Comparison of ENCODE assay signal across 14 cellular contexts in genomic region chr1:51504806-51505525, GRCh38. TPM values are rescaled to one million over a fixed set of nuclear protein-coding genes. Genes with fewer than 3 reads are reported as not detected.
A peak's percentile ranks its signal among the peaks of the same experiment; 100 is the strongest.
DNase-seq lines count a peak whose midpoint lies in the region; ATAC-seq and TF ChIP-seq lines count a peak whose summit lies in the region.
"Had no signal": no experiment of that assay in that cellular context is flagged by ENCODE, and none has a peak within 500 bp of the region (broad histone marks: within the 10 kb centered on the region; RNA-seq: fewer than 3 reads in every experiment).

No MANE protein-coding gene starts in this region.

- no peak overlapping the region for H3K27ac ChIP-seq in CD8-positive, alpha-beta memory T cell (ENCODE audit: low read depth, low read length)
- no peak overlapping the region for H3K27ac ChIP-seq in ovary

- H3K27me3 ChIP-seq in CD8-positive, alpha-beta memory T cell (ENCODE audit: insufficient read depth, low read length, poor library complexity, severe bottlenecking) = no peaks in the 10 kb centered on the region
- no peaks in the 10 kb centered on the region for H3K27me3 ChIP-seq in ovary

- H3K27ac Mint-ChIP-seq in CD8-positive, alpha-beta memory T cell = peak overlapping the region in 5 of 8 donors; percentile 1 to 85 (median 46)
- peak overlapping the region; percentile 87 for H3K27ac Mint-ChIP-seq in activated T-cell treated with anti-CD3 and anti-CD28 coated beads, Interleukin-2, amount 50 U/mL, for 72 hours
- H3K27ac Mint-ChIP-seq: activated naive CD8-positive, alpha-beta T cell treated with anti-CD3 and anti-CD28 coated beads, Interleukin-2, amount 10 ng/mL, durations not matched to agents 7 days and 5 days had no signal

- TF ChIP-seq CTCF in GM13977 (IDR thresholded peaks at IDR 0.05; ENCODE audit: extremely low read depth, insufficient read depth, missing control alignments) = no peak
- no peak for TF ChIP-seq CTCF in ovary (IDR thresholded peaks at IDR 0.05)

- no peak for TF ChIP-seq POLR2A in ovary (IDR thresholded peaks at IDR 0.05)

- POLR2A ChIA-PET in CD8-positive, alpha-beta memory T cell (lab: Charles Lee) = no interaction called here

- intact Hi-C loops in ovary (cut with DNase I) = no loop called here

- H3K4me1 ChIP-seq in CD8-positive, alpha-beta memory T cell (ENCODE audit: insufficient read depth, low read length) = peaks cover 18% of the 10 kb centered on the region
- peaks cover 3% of the 10 kb centered on the region for H3K4me1 ChIP-seq in ovary (ENCODE audit: insufficient read depth)

- H3K36me3 Mint-ChIP-seq in CD8-positive, alpha-beta memory T cell = peaks cover under 1 to 32% (median 2%) of the 10 kb centered on the region in 3 donors
- H3K36me3 Mint-ChIP-seq in activated T-cell treated with anti-CD3 and anti-CD28 coated beads, Interleukin-2, amount 50 U/mL, for 72 hours (ENCODE audit: insufficient read depth in 2 of 2) = peaks cover 5 to 7% of the 10 kb centered on the region in 2 donors

- CTCF ChIA-PET in CD8-positive, alpha-beta memory T cell (lab: Charles Lee) = interaction anchor here (1.3 kb wide), 1 partner anchor 10 kb away, joined by 6 read pairs; no protein-coding TSS in a partner anchor

- no peak for DNase-seq in CD8-positive, alpha-beta memory T cell
- peak; percentile 20 to 27 for DNase-seq in activated T-cell treated with anti-CD3 and anti-CD28 coated beads, Interleukin-2, amount 50 U/mL, for 72 hours
- no peak for DNase-seq in GM13977 (ENCODE audit: low spot score)
- DNase-seq in ovary = no peak
- no peak for DNase-seq in NCI-H1930 (lab: John Stamatoyannopoulos, UW)
- DNase-seq: activated naive CD8-positive, alpha-beta T cell treated with anti-CD3 and anti-CD28 coated beads, Interleukin-2, amount 10 ng/mL, durations not matched to agents 7 days and 5 days; IMR-90; NCI-H345; posterior cingulate gyrus; stimulated activated CD8-positive, alpha-beta memory T cell treated with anti-CD3 and anti-CD28 coated beads, Interleukin-4, amount 100 ng/mL, for 48 hours had no signal

- H3K4me3 Mint-ChIP-seq in CD8-positive, alpha-beta memory T cell = peak overlapping the region in 6 of 7 donors; percentile 2 to 56 (median 40)
- H3K4me3 Mint-ChIP-seq in activated T-cell treated with anti-CD3 and anti-CD28 coated beads, Interleukin-2, amount 50 U/mL, for 72 hours = peak overlapping the region in 1 of 2 donors; percentile 77
- H3K4me3 Mint-ChIP-seq: activated naive CD8-positive, alpha-beta T cell treated with anti-CD3 and anti-CD28 coated beads, Interleukin-2, amount 10 ng/mL, durations not matched to agents 7 days and 5 days had no signal

- 90 to 96% (median 96%) methylated on average over 11 of the region's 11 CpGs for WGBS in ovary, 3 donors

- no peak overlapping the region for H3K4me3 ChIP-seq in CD8-positive, alpha-beta memory T cell (ENCODE audit: low read length)
- no peak overlapping the region for H3K4me3 ChIP-seq in ovary

- H3K9me3 Mint-ChIP-seq in CD8-positive, alpha-beta memory T cell = no peaks in the 10 kb centered on the region
- no peaks in the 10 kb centered on the region for H3K9me3 Mint-ChIP-seq in activated T-cell treated with anti-CD3 and anti-CD28 coated beads, Interleukin-2, amount 50 U/mL, for 72 hours

- peaks cover 72 to 88% (median 85%) of the 10 kb centered on the region in 3 donors for H3K4me1 Mint-ChIP-seq in CD8-positive, alpha-beta memory T cell
- H3K4me1 Mint-ChIP-seq in activated T-cell treated with anti-CD3 and anti-CD28 coated beads, Interleukin-2, amount 50 U/mL, for 72 hours (ENCODE audit: low read depth) = peaks cover 67% of the 10 kb centered on the region

- in situ Hi-C loops in GM13977 (cut with MboI; ENCODE audit: low pct_unique_long_range_greater_than_20kb, low sequenced_read_pairs, unreplicated experiment) = no loop called here

- ATAC-seq in GM18867 (IDR thresholded peaks at IDR 0.05; ENCODE audit: unreplicated experiment) (peak; percentile 47), HG02885 (IDR thresholded peaks at IDR 0.05; ENCODE audit: poor library complexity, unreplicated experiment) (peak; percentile 43), HG02938 (IDR thresholded peaks at IDR 0.05; ENCODE audit: unreplicated experiment) (no peak)
- ATAC-seq in activated T-cell treated with anti-CD3 and anti-CD28 coated beads, Interleukin-2, amount 50 U/mL, for 72 hours (replicated peaks in 1 of 2) = peak; percentile 77 to 78
- ATAC-seq: SK-N-SH treated with all-trans-retinoic acid at 6 μM for 48 hours had no signal

- no peaks in the 10 kb centered on the region for H3K27me3 Mint-ChIP-seq in CD8-positive, alpha-beta memory T cell
- H3K27me3 Mint-ChIP-seq in activated T-cell treated with anti-CD3 and anti-CD28 coated beads, Interleukin-2, amount 50 U/mL, for 72 hours (ENCODE audit: low read depth) = no peaks in the 10 kb centered on the region
- H3K27me3 Mint-ChIP-seq: activated naive CD8-positive, alpha-beta T cell treated with anti-CD3 and anti-CD28 coated beads, Interleukin-2, amount 10 ng/mL, durations not matched to agents 7 days and 5 days had no signal

- no peaks in the 10 kb centered on the region for H3K36me3 ChIP-seq in CD8-positive, alpha-beta memory T cell (ENCODE audit: insufficient read depth, low read length)
- H3K36me3 ChIP-seq in ovary = no peaks in the 10 kb centered on the region

- no peaks in the 10 kb centered on the region for H3K9me3 ChIP-seq in CD8-positive, alpha-beta memory T cell (ENCODE audit: low read length)
- no peaks in the 10 kb centered on the region for H3K9me3 ChIP-seq in ovary

- TF ChIP-seq EP300 in ovary (IDR thresholded peaks at IDR 0.05) = no peak

RNA-seq across cellular contexts. Expression of gene EPS15, which starts 14.1 kb away (rescaled TPM):
- total RNA-seq in CD8-positive, alpha-beta memory T cell = 100 to 1,000 TPM; 108 to 112 TPM
- polyA plus RNA-seq in CD8-positive, alpha-beta memory T cell = 59.6 TPM
- total RNA-seq in activated T-cell treated with anti-CD3 and anti-CD28 coated beads, Interleukin-2, amount 50 U/mL, for 72 hours = 10 to 100 TPM; 78.0 to 84.0 TPM
- total RNA-seq in ovary = 10 to 100 TPM; 52.3 to 84.0 (median 74.3) TPM
- polyA plus RNA-seq in ovary = 10 to 100 TPM; 20.9 to 38.7 TPM

Comparison
In these comparisons a context has a peak if more than half of its experiments do, and no peak if none do; other contexts are left out.
1. DNase-seq: peak in activated T-cell treated with anti-CD3 and anti-CD28 coated beads, Interleukin-2, amount 50 U/mL, for 72 hours (2 of 2); none in CD8-positive, alpha-beta memory T cell (0 of 5), GM13977 (single experiment), ovary (0 of 5) and NCI-H1930 (0 of 2).